In the genomic region with DNA sequence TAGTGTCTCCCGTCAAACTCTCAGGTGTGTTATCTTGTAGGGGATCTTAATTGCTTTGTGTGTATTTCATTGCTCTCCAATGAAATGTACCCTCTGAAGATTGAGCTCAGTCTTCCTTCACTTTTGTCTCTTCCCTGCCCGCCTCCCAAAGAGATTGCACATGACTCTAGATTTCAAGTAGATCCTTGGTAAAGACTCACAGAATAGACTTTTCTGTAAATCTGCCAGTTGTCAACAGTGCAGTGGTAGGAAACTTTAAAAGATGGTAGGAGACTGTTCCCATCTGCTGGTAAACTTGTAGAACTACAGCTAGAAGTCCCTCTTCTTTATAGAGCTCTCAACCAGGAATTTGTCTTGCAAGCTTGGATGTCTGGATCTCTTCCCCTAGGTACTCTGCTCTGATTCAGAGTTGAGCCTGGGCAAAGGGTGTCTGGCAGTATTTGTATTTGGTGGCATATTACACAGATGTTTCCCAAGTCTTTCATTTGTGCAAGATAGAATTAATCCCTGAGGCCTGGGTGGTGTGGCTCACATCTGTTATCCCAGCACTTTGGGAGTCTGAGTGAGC, we compare ENCODE assay signal across 8 cellular contexts. TPM values are rescaled to one million over a fixed set of nuclear protein-coding genes. Genes with fewer than 3 reads are reported as not detected.
DNase-seq lines count a peak whose midpoint lies in the region; TF ChIP-seq lines count a peak whose summit lies in the region.

No MANE protein-coding gene starts in this region.

- H3K27me3 ChIP-seq in SU-DHL-6 (ENCODE audit: low read length) (no peaks in the 10 kb centered on the region), neuronal stem cell (ENCODE audit: control insufficient read depth in 3 of 3, insufficient read depth in 3 of 3, low read depth in 1 of 3, low read length in 3 of 3) (no peaks in the 10 kb centered on the region)

- H4K8ac ChIP-seq in neuronal stem cell (ENCODE audit: low read depth, low read length): no peak overlapping the region

- WGBS in neuronal stem cell (ENCODE audit: extremely low coverage in 2 of 2, insufficient read length in 2 of 2, insufficient replicate concordance in 1 of 2), 2 donors: no CpG with 5 or more reads among the region's 2 CpGs

- H3K36me3 ChIP-seq in SU-DHL-6 (ENCODE audit: low read length) (no peaks in the 10 kb centered on the region), neuronal stem cell (replicated peaks in 1 of 2; ENCODE audit: control insufficient read depth in 2 of 2, insufficient read depth in 2 of 2, low read length in 2 of 2) (no peaks in the 10 kb centered on the region)

- H3K4me3 ChIP-seq in SU-DHL-6 (ENCODE audit: insufficient read depth, low read length, poor library complexity, severe bottlenecking) (no peak overlapping the region), neuronal stem cell (ENCODE audit: low read length in 2 of 2) (no peak overlapping the region)

- H3K27ac ChIP-seq in SU-DHL-6 (ENCODE audit: low read depth, low read length) (no peak overlapping the region), neuronal stem cell (replicated peaks; ENCODE audit: low read length) (no peak overlapping the region)

- H2BK120ac ChIP-seq in neuronal stem cell (ENCODE audit: low read depth, low read length): no peak overlapping the region

- H4K20me1 ChIP-seq in SU-DHL-6 (ENCODE audit: low read depth, low read length): no peaks in the 10 kb centered on the region

- H3K79me1 ChIP-seq in neuronal stem cell (ENCODE audit: low read depth, low read length): no peaks in the 10 kb centered on the region

- in situ Hi-C loops in ACHN (cut with HindIII; ENCODE audit: low pct_ligation_motif_present, low pct_unique_long_range_greater_than_20kb, low sequenced_read_pairs): loop anchor here (25.0 kb wide), 1 partner anchor 100 kb away; no protein-coding TSS in a partner anchor

- H2AFZ ChIP-seq in SU-DHL-6 (ENCODE audit: low read depth, low read length, severe bottlenecking): no peak overlapping the region
- H2AFZ ChIP-seq in neuronal stem cell (ENCODE audit: low read length): no peak overlapping the region

- H2BK5ac ChIP-seq in neuronal stem cell (ENCODE audit: low read length): no peak overlapping the region

- H3K9me2 ChIP-seq in SU-DHL-6 (replicated peaks; ENCODE audit: insufficient read depth, low read length): no peaks in the 10 kb centered on the region

- H3K4ac ChIP-seq in neuronal stem cell (ENCODE audit: low read length): no peak overlapping the region

- H3K14ac ChIP-seq in neuronal stem cell (ENCODE audit: low read length): no peak overlapping the region

- H4K91ac ChIP-seq in neuronal stem cell (ENCODE audit: low read depth, low read length, poor library complexity): no peak overlapping the region

- H3K4me2 ChIP-seq in SU-DHL-6 (ENCODE audit: low read depth, low read length, poor library complexity, severe bottlenecking) (no peak overlapping the region), neuronal stem cell (ENCODE audit: insufficient read depth, low read length, poor library complexity, severe bottlenecking) (no peak overlapping the region)

- no peak overlapping the region for H2BK12ac ChIP-seq in neuronal stem cell (ENCODE audit: low read length)

- H3K23ac ChIP-seq in neuronal stem cell (ENCODE audit: low read depth, low read length, poor library complexity): no peak overlapping the region

- H3K79me2 ChIP-seq in SU-DHL-6 (ENCODE audit: insufficient read depth, low read length): no peaks in the 10 kb centered on the region

- DNase-seq in ACHN: peak; percentile 79
- DNase-seq in NCI-H1092 treated with DMSO at 0.1 percent for 48 hours (lab: John Stamatoyannopoulos, UW): peak; percentile 83
- peak; percentile 91 for DNase-seq in fibroblast of peridontal ligament (ENCODE audit: extremely low read depth)
- peak; percentile 33 for DNase-seq in neuronal stem cell (ENCODE audit: low spot score)
- DNase-seq in NCI-H146 treated with DMSO at 0.1 percent for 48 hours (lab: John Stamatoyannopoulos, UW; ENCODE audit: unreplicated experiment): no peak
- DNase-seq in activated CD4-positive, alpha-beta T cell treated with anti-CD3 and anti-CD28 coated beads, Interleukin-2, amount 50 U/mL, for 48 hours: no peak

- no peaks in the 10 kb centered on the region for H3F3A ChIP-seq in SU-DHL-6 (ENCODE audit: insufficient read depth)

- H3K4me1 ChIP-seq in neuronal stem cell (ENCODE audit: control insufficient read depth in 2 of 2, insufficient read depth in 1 of 2, low read depth in 1 of 2, low read length in 2 of 2): no peaks in the 10 kb centered on the region

- TF ChIP-seq CTCF in GM12873 (IDR thresholded peaks at IDR 0.05; ENCODE audit: insufficient read depth, low read depth, low read length, missing control alignments) (peak; percentile 80), SU-DHL-6 (IDR thresholded peaks at IDR 0.05; ENCODE audit: insufficient read depth, low read length, poor library complexity, severe bottlenecking) (peak; percentile 43)

- no peak overlapping the region for H2BK15ac ChIP-seq in neuronal stem cell (ENCODE audit: low read length)

- H2AK5ac ChIP-seq in neuronal stem cell (ENCODE audit: low read depth, low read length): no peak overlapping the region

- H3K9me3 ChIP-seq in SU-DHL-6 (ENCODE audit: insufficient read depth, low read length) (no peaks in the 10 kb centered on the region), neuronal stem cell (replicated peaks in 1 of 2; ENCODE audit: control insufficient read depth in 2 of 2, insufficient read depth in 1 of 2, low read depth in 1 of 2, low read length in 2 of 2) (peaks cover 0 to 2% of the 10 kb centered on the region in 2 donors)

- H3K9ac ChIP-seq in SU-DHL-6 (ENCODE audit: low read length) (no peak overlapping the region), neuronal stem cell (ENCODE audit: low read depth, low read length, poor library complexity) (no peak overlapping the region)

- H3K18ac ChIP-seq in neuronal stem cell (ENCODE audit: low read length): no peak overlapping the region

RNA-seq across cellular contexts. Expression of gene CCL26, which starts 9.6 kb away (rescaled TPM):
- polyA plus RNA-seq in neuronal stem cell (2013, experiment 1 of 2): not detected
- not detected for polyA plus RNA-seq in neuronal stem cell (2013, experiment 2 of 2)

RNA-seq across cellular contexts. Expression of gene HIP1, which starts 23.7 kb away (rescaled TPM):
- 46.7 TPM for polyA plus RNA-seq in neuronal stem cell (2013, experiment 1 of 2)
- polyA plus RNA-seq in neuronal stem cell (2013, experiment 2 of 2): 48.1 TPM

RNA-seq across cellular contexts. Expression of gene CCL24, which starts 51.2 kb away (rescaled TPM):
- polyA plus RNA-seq in neuronal stem cell (2013, experiment 1 of 2): not detected
- polyA plus RNA-seq in neuronal stem cell (2013, experiment 2 of 2): not detected

Comparison
In these comparisons a context has a peak if more than half of its experiments do, and no peak if none do; other contexts are left out.
1. DNase-seq: peak in ACHN (single experiment), NCI-H1092 treated with DMSO at 0.1 percent for 48 hours (single experiment), fibroblast of peridontal ligament (single experiment) and neuronal stem cell (single experiment); none in NCI-H146 treated with DMSO at 0.1 percent for 48 hours (single experiment) and activated CD4-positive, alpha-beta T cell treated with anti-CD3 and anti-CD28 coated beads, Interleukin-2, amount 50 U/mL, for 48 hours (0 of 2).